Comparison of ENCODE assay signal across 9 cellular contexts in the genomic region with DNA sequence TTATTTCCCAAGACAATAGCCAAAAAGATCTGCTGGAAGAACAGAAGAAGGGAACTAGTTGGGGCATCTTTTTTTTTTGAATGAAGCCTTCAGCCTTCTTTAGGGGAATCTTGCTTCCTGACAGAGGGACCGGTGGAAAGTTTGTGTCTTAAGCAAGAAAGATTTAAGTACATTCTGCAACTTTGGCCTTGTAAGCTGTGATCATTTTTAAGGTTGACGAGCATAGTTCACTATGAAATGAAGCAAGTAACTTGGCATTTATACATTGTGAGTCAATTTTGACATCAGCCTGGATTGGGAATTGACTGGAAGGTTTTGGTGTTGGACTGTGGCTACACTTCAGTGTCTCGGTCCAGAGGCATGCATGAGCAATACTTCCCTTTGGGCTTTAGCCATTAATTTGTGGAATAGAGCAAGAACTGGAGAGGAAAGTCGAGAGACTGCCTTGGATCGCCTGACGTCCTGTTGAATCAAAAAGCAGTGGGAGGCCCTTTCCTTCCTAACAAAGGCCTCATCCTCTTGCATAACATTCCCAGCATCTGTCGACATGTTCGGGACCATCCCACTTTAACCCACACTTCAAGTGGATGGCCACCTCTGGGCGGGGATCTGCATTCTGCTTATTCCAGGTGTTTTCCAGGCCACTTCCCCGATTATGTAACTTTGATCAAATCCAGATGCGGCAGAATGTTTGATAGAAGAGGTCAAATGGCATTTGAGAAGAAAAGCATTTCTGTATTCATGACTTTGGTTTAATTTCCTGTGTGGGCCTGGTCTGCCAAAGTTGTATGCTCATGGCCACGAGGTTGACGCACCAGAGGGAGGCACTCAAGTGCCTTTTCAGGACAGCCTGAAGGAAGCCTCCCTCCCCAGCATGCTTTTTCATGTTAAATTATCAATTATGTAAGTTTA. TPM values are rescaled to one million over a fixed set of nuclear protein-coding genes. Genes with fewer than 3 reads are reported as not detected.
A peak's percentile ranks its signal among the peaks of the same experiment; 100 is the strongest.
DNase-seq lines count a peak whose midpoint lies in the region; ATAC-seq and TF ChIP-seq lines count a peak whose summit lies in the region.
"Had no signal": no experiment of that assay in that cellular context is flagged by ENCODE, and none has a peak within 500 bp of the region (broad histone marks: within the 10 kb centered on the region; RNA-seq: fewer than 3 reads in every experiment).

No MANE protein-coding gene starts in this region.

- H3K36me3 ChIP-seq in SJCRH30 = no peaks in the 10 kb centered on the region

- H3K36me3 Mint-ChIP-seq in activated CD8-positive, alpha-beta T cell treated with anti-CD3 and anti-CD28 coated beads, Interleukin-2, amount 10 ng/mL, durations not matched to agents 7 days and 5 days (ENCODE audit: low read depth) = no peaks in the 10 kb centered on the region

- H3K27ac Mint-ChIP-seq in activated CD8-positive, alpha-beta T cell treated with anti-CD3 and anti-CD28 coated beads, Interleukin-2, amount 10 ng/mL, durations not matched to agents 7 days and 5 days = no peak overlapping the region

- no peaks in the 10 kb centered on the region for H3K27me3 Mint-ChIP-seq in activated CD8-positive, alpha-beta T cell treated with anti-CD3 and anti-CD28 coated beads, Interleukin-2, amount 10 ng/mL, durations not matched to agents 7 days and 5 days (ENCODE audit: low read depth)

- H3K27me3 ChIP-seq in SJCRH30 = no peaks in the 10 kb centered on the region

- peaks cover 9% of the 10 kb centered on the region for H3K4me1 Mint-ChIP-seq in activated CD8-positive, alpha-beta T cell treated with anti-CD3 and anti-CD28 coated beads, Interleukin-2, amount 10 ng/mL, durations not matched to agents 7 days and 5 days (ENCODE audit: low read depth)

- no peak overlapping the region for H3K4me3 ChIP-seq in SJCRH30
- peak overlapping the region; percentile 10 for H3K4me3 ChIP-seq in fibroblast of villous mesenchyme (ENCODE audit: low read depth, low read length)

- H3K4me1 ChIP-seq in SJCRH30 = peaks cover 35% of the 10 kb centered on the region

- peak overlapping the region; percentile 65; the same call in 1 of the 2 replicates for H3K27ac ChIP-seq in SJCRH30

- POLR2A ChIA-PET in activated CD8-positive, alpha-beta T cell treated with anti-CD3 and anti-CD28 coated beads, Interleukin-2, amount 10 ng/mL, durations not matched to agents 7 days and 5 days (lab: Charles Lee) = no interaction called here

- H3K4me3 Mint-ChIP-seq in activated CD8-positive, alpha-beta T cell treated with anti-CD3 and anti-CD28 coated beads, Interleukin-2, amount 10 ng/mL, durations not matched to agents 7 days and 5 days = no peak overlapping the region

- ATAC-seq in HG03460 (IDR thresholded peaks at IDR 0.05; ENCODE audit: unreplicated experiment) = no peak
- ATAC-seq in activated CD8-positive, alpha-beta T cell treated with anti-CD3 and anti-CD28 coated beads, Interleukin-2, amount 10 ng/mL, durations not matched to agents 7 days and 5 days = no peak

- H3K9me3 Mint-ChIP-seq in activated CD8-positive, alpha-beta T cell treated with anti-CD3 and anti-CD28 coated beads, Interleukin-2, amount 10 ng/mL, durations not matched to agents 7 days and 5 days (ENCODE audit: insufficient read depth) = no peaks in the 10 kb centered on the region

- H3K9me3 ChIP-seq in SJCRH30 (replicated peaks) = no peaks in the 10 kb centered on the region

- peak; percentile 18 for TF ChIP-seq CTCF in fibroblast of villous mesenchyme (IDR thresholded peaks at IDR 0.05; ENCODE audit: insufficient read depth, low read depth, low read length)
- TF ChIP-seq CTCF in GM10266 (IDR thresholded peaks at IDR 0.05; ENCODE audit: control insufficient read depth, insufficient read depth, low read depth, missing control alignments) = no peak

- CTCF ChIA-PET in activated CD8-positive, alpha-beta T cell treated with anti-CD3 and anti-CD28 coated beads, Interleukin-2, amount 10 ng/mL, durations not matched to agents 7 days and 5 days (lab: Charles Lee) = interaction anchor here (1.4 kb wide), 1 partner anchor 146 kb away, joined by 4 read pairs; no protein-coding TSS in a partner anchor

- peak; percentile 48 for DNase-seq in Ammon's horn (ENCODE audit: low spot score)
- DNase-seq in SJCRH30 = no peak
- peak; percentile 98 for DNase-seq in fibroblast of villous mesenchyme (ENCODE audit: low read depth)
- DNase-seq in non-pigmented ciliary epithelial cell (ENCODE audit: low read depth) = peak; percentile 98
- DNase-seq in COR-L47 (lab: John Stamatoyannopoulos, UW) = no peak
- DNase-seq in GM10266 (ENCODE audit: extremely low spot score) = no peak
- no peak for DNase-seq in activated CD8-positive, alpha-beta T cell treated with anti-CD3 and anti-CD28 coated beads, Interleukin-2, amount 10 ng/mL, durations not matched to agents 7 days and 5 days

RNA-seq across cellular contexts. Expression of a gene that starts 12.5 kb away (rescaled TPM):
- total RNA-seq in SJCRH30 (2014; rRNA removed; shearing (Covaris generic)) = 57.2 and 58.0 TPM in 2 replicates
- total RNA-seq in fibroblast of villous mesenchyme = 57.4 and 61.2 TPM in 2 replicates
- 10 to 100 TPM; 31.7 to 34.1 TPM for total RNA-seq in activated CD8-positive, alpha-beta T cell treated with anti-CD3 and anti-CD28 coated beads, Interleukin-2, amount 10 ng/mL, durations not matched to agents 7 days and 5 days

RNA-seq across cellular contexts. Expression of a gene that starts 49.0 kb away (rescaled TPM):
- total RNA-seq in SJCRH30 (2014; rRNA removed; shearing (Covaris generic)) = not detected in 2 replicates
- not detected in 2 replicates for total RNA-seq in fibroblast of villous mesenchyme
- total RNA-seq in activated CD8-positive, alpha-beta T cell treated with anti-CD3 and anti-CD28 coated beads, Interleukin-2, amount 10 ng/mL, durations not matched to agents 7 days and 5 days = not detected
- total RNA-seq: T-helper 1 cell treated with Interleukin-12 subunit alpha and Interleukin-12 subunit beta and Interleukin-4 antibody, amounts not matched to agents 30 ng/mL and 1 ng/mL, for 36 hours had no signal

Comparison
In these comparisons a context has a peak if more than half of its experiments do, and no peak if none do; other contexts are left out.
1. DNase-seq: peak in Ammon's horn (single experiment), fibroblast of villous mesenchyme (single experiment) and non-pigmented ciliary epithelial cell (single experiment); none in SJCRH30 (0 of 2), COR-L47 (single experiment), GM10266 (single experiment) and activated CD8-positive, alpha-beta T cell treated with anti-CD3 and anti-CD28 coated beads, Interleukin-2, amount 10 ng/mL, durations not matched to agents 7 days and 5 days (single experiment).